ENCODE assay signal across 8 cellular contexts in the genomic region with DNA sequence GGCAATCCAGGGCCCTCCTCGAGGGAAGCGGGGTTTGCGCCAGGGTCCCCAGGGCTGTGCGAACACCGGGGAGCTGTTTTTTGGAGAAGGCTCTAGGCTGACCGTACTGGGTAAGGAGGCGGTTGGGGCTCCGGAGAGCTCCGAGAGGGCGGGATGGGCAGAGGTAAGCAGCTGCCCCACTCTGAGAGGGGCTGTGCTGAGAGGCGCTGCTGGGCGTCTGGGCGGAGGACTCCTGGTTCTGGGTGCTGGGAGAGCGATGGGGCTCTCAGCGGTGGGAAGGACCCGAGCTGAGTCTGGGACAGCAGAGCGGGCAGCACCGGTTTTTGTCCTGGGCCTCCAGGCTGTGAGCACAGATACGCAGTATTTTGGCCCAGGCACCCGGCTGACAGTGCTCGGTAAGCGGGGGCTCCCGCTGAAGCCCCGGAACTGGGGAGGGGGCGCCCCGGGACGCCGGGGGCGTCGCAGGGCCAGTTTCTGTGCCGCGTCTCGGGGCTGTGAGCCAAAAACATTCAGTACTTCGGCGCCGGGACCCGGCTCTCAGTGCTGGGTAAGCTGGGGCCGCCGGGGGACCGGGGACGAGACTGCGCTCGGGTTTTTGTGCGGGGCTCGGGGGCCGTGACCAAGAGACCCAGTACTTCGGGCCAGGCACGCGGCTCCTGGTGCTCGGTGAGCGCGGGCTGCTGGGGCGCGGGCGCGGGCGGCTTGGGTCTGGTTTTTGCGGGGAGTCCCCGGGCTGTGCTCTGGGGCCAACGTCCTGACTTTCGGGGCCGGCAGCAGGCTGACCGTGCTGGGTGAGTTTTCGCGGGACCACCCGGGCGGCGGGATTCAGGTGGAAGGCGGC. TPM values are rescaled to one million over a fixed set of nuclear protein-coding genes. Genes with fewer than 3 reads are reported as not detected.
DNase-seq lines count a peak whose midpoint lies in the region; ATAC-seq and TF ChIP-seq lines count a peak whose summit lies in the region.

No MANE protein-coding gene starts in this region.

- no peaks in the 10 kb centered on the region for H3K9me3 Mint-ChIP-seq in CD4-positive, alpha-beta T cell

- H3K4me1 Mint-ChIP-seq in CD4-positive, alpha-beta T cell (ENCODE audit: low read depth) = peaks cover 76% of the 10 kb centered on the region

- peaks cover 78% of the 10 kb centered on the region for H3K36me3 ChIP-seq in KOPT-K1 (ENCODE audit: insufficient read depth, low read length)
- H3K36me3 ChIP-seq in effector memory CD4-positive, alpha-beta T cell (ENCODE audit: control insufficient read depth, insufficient read depth, low read length) = peaks cover 25% of the 10 kb centered on the region

- peak overlapping the region; percentile 98 for H3K27ac Mint-ChIP-seq in CD4-positive, alpha-beta T cell

- no peaks in the 10 kb centered on the region for H3K27me3 ChIP-seq in CD4-positive, alpha-beta T cell (ENCODE audit: control insufficient read depth, insufficient read depth, low read length)
- no peaks in the 10 kb centered on the region for H3K27me3 ChIP-seq in effector memory CD4-positive, alpha-beta T cell (replicated peaks; ENCODE audit: control insufficient read depth, insufficient read depth, low read length, poor library complexity, severe bottlenecking)

- POLR2A ChIA-PET in CD4-positive, alpha-beta T cell (lab: Charles Lee) = interaction anchor here (0.6 to 30.9 kb wide), 43 partner anchors 5 to 497 kb away, joined by 3 to 5733 read pairs (median 9); a partner anchor contains a TSS

- peak overlapping the region; percentile 90 for H3K4me3 ChIP-seq in effector memory CD4-positive, alpha-beta T cell (ENCODE audit: insufficient read depth, low read depth, low read length, poor library complexity, severe bottlenecking)

- TF ChIP-seq CTCF in CD4-positive, alpha-beta T cell (IDR thresholded peaks at IDR 0.05) = no peak
- TF ChIP-seq CTCF in GM20000 (IDR thresholded peaks at IDR 0.05; ENCODE audit: extremely low read depth, missing control alignments) = no peak
- no peak for TF ChIP-seq CTCF in omental fat pad (IDR thresholded peaks at IDR 0.05)

- peak in 3 of 10 experiments; percentile 50 to 68 (median 57) for DNase-seq in CD4-positive, alpha-beta T cell
- DNase-seq in GM20000 (ENCODE audit: low spot score) (peak; percentile 42), omental fat pad (ENCODE audit: low spot score) (no peak), posterior cingulate gyrus (no peak), DMS 273 treated with DMSO at 0.1 percent for 48 hours (lab: John Stamatoyannopoulos, UW) (no peak), NCI-H1417 (lab: John Stamatoyannopoulos, UW) (no peak)
- DNase-seq in effector memory CD4-positive, alpha-beta T cell = no peak

- H3K4me3 Mint-ChIP-seq in CD4-positive, alpha-beta T cell = peak overlapping the region; percentile 97

- no peaks in the 10 kb centered on the region for H3K9me3 ChIP-seq in CD4-positive, alpha-beta T cell (ENCODE audit: control insufficient read depth, low read length)
- H3K9me3 ChIP-seq in KOPT-K1 (ENCODE audit: insufficient read depth, low read length, poor library complexity, severe bottlenecking) = no peaks in the 10 kb centered on the region
- H3K9me3 ChIP-seq in effector memory CD4-positive, alpha-beta T cell (ENCODE audit: control insufficient read depth, low read length) = no peaks in the 10 kb centered on the region

- H3K27me3 Mint-ChIP-seq in CD4-positive, alpha-beta T cell = no peaks in the 10 kb centered on the region

- intact Hi-C loops in CD4-positive, alpha-beta T cell (cut with DNase I, micrococcal nuclease) = loop anchor here in 1 of 2 experiments (1.0 to 5.0 kb wide), 3 partner anchors 10 to 474 kb away; no protein-coding TSS in a partner anchor
- intact Hi-C loops in posterior cingulate gyrus (cut with DNase I) = no loop called here

- H3K36me3 Mint-ChIP-seq in CD4-positive, alpha-beta T cell (ENCODE audit: low read depth) = peaks cover 90% of the 10 kb centered on the region

- peaks cover 51% of the 10 kb centered on the region for H3K4me1 ChIP-seq in effector memory CD4-positive, alpha-beta T cell (ENCODE audit: control insufficient read depth, insufficient read depth, low read length, poor library complexity, severe bottlenecking)

- CTCF ChIA-PET in CD4-positive, alpha-beta T cell (lab: Charles Lee) = interaction anchor here (1.0 to 14.4 kb wide), 3 partner anchors 13 to 496 kb away, joined by 3 to 135 read pairs (median 3); no protein-coding TSS in a partner anchor

- peak; percentile 5 for ATAC-seq in CD4-positive, alpha-beta T cell (ENCODE audit: poor library complexity)
- peak; percentile 34 for ATAC-seq in omental fat pad (ENCODE audit: low FRiP score)

- peak overlapping the region; percentile 99 for H3K27ac ChIP-seq in CD4-positive, alpha-beta T cell (ENCODE audit: low read depth, low read length)
- peak overlapping the region; percentile 100 for H3K27ac ChIP-seq in KOPT-K1 (ENCODE audit: low read depth, low read length, poor library complexity, severe bottlenecking)
- peak overlapping the region; percentile 99 for H3K27ac ChIP-seq in effector memory CD4-positive, alpha-beta T cell (ENCODE audit: insufficient read depth, low read length, poor library complexity, severe bottlenecking)

RNA-seq across cellular contexts. Expression of a gene that starts 26.0 kb away (rescaled TPM):
- total RNA-seq in CD4-positive, alpha-beta T cell = not detected
- 1 to 10 TPM in 1 of 4 donors, under 1 TPM in 1, not detected in 2; 0.72 to 1.3 TPM for total RNA-seq in omental fat pad

RNA-seq across cellular contexts. Expression of a gene that starts 47.4 kb away (rescaled TPM):
- not detected for total RNA-seq in CD4-positive, alpha-beta T cell
- not detected for total RNA-seq in omental fat pad

RNA-seq across cellular contexts. Expression of a gene that starts 58.2 kb away (rescaled TPM):
- total RNA-seq in CD4-positive, alpha-beta T cell = 10 to 100 TPM; 50.7 to 55.8 TPM
- total RNA-seq in omental fat pad = 10 to 100 TPM; 16.9 to 89.0 (median 45.7) TPM
